ENCODE assay signal across 8 cellular contexts in the genomic region with DNA sequence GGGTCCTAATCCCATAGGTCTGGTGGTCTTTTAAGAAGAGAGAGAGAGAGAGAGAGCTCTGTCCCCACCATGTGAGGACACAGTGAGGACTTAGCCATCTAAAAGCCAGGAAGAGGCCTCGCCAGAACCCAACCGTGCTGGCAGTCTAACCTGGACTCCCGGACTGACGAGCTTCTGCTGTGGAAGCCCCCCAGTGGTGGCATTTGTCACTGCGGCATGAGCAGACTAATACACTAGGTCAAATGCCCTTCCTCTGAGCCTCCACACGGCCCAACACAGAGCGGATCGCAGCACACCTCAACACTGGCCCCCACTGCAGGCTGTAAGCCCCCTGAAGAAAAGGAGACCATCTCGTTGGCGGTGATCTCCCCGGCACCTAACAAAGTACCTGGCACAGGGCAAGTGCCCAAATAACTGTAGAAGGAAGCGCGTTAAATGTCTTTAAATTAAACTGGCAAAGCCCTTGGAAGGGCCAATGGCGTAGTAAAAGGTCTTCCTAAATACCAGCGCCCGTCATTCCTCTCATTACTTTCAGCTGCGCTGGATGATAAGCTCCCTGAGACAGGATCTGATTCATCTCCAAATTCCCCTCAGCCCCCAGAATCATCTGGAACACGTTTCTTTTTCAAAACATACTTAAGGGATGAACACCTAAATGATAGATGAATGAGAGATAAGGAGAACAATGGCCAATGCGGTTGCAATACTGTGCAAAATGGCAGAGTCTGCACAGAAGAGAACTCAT.
DNase-seq lines count a peak whose midpoint lies in the region; ATAC-seq lines count a peak whose summit lies in the region.

No MANE protein-coding gene starts in this region.

- CTCF ChIA-PET in CD8-positive, alpha-beta memory T cell (lab: Charles Lee): interaction anchor here (0.7 to 2.8 kb wide), 22 partner anchors 9 to 143 kb away, joined by 3 to 44 read pairs (median 4); partner anchors contain the start of gene AFAP1

- no peak overlapping the region for H3K27ac ChIP-seq in CD8-positive, alpha-beta memory T cell (ENCODE audit: low read depth, low read length)
- H3K27ac ChIP-seq in epithelial cell of prostate: peak overlapping the region; percentile 94

- H3K9me3 ChIP-seq in CD8-positive, alpha-beta memory T cell (ENCODE audit: low read length): no peaks in the 10 kb centered on the region

- H3K4me1 ChIP-seq in CD8-positive, alpha-beta memory T cell (ENCODE audit: insufficient read depth, low read length): peaks cover 10% of the 10 kb centered on the region

- H3K27me3 Mint-ChIP-seq in CD8-positive, alpha-beta memory T cell: peaks cover 0 to 2% of the 10 kb centered on the region in 2 donors
- peaks cover 7% of the 10 kb centered on the region in 2 donors for H3K27me3 Mint-ChIP-seq in natural killer cell treated with Interleukin-12 subunit alpha and Interleukin-12 subunit beta and Interleukin-15 and Interleukin-18, amount 100 ng/mL, for 72 hours
- H3K27me3 Mint-ChIP-seq in stimulated activated naive B cell treated with anti-CD40 and anti-IgM and Interleukin-4, amounts not matched to agents 10 μg/mL and 1 μg/mL and 100 μg/mL, for 72 hours: peaks cover 12 to 31% of the 10 kb centered on the region in 2 donors

- POLR2A ChIA-PET in CD8-positive, alpha-beta memory T cell (lab: Charles Lee): interaction anchor here (0.6 to 0.8 kb wide), 2 partner anchors 17 to 25 kb away, joined by 4 to 7 read pairs; no protein-coding TSS in a partner anchor

- peaks cover 4 to 29% (median 16%) of the 10 kb centered on the region in 3 donors for H3K36me3 Mint-ChIP-seq in CD8-positive, alpha-beta memory T cell
- H3K36me3 Mint-ChIP-seq in natural killer cell treated with Interleukin-12 subunit alpha and Interleukin-12 subunit beta and Interleukin-15 and Interleukin-18, amount 100 ng/mL, for 72 hours: no peaks in the 10 kb centered on the region
- H3K36me3 Mint-ChIP-seq in stimulated activated naive B cell treated with anti-CD40 and anti-IgM and Interleukin-4, amounts not matched to agents 10 μg/mL and 1 μg/mL and 100 μg/mL, for 72 hours: no peaks in the 10 kb centered on the region

- no peaks in the 10 kb centered on the region for H3K9me3 Mint-ChIP-seq in CD8-positive, alpha-beta memory T cell
- H3K9me3 Mint-ChIP-seq in natural killer cell treated with Interleukin-12 subunit alpha and Interleukin-12 subunit beta and Interleukin-15 and Interleukin-18, amount 100 ng/mL, for 72 hours: no peaks in the 10 kb centered on the region
- H3K9me3 Mint-ChIP-seq in stimulated activated naive B cell treated with anti-CD40 and anti-IgM and Interleukin-4, amounts not matched to agents 10 μg/mL and 1 μg/mL and 100 μg/mL, for 72 hours: no peaks in the 10 kb centered on the region

- peak; percentile 37 to 78 (median 57) for DNase-seq in CD8-positive, alpha-beta memory T cell
- DNase-seq in NCI-H748 (lab: John Stamatoyannopoulos, UW; ENCODE audit: unreplicated experiment) (peak; percentile 53), epithelial cell of prostate (ENCODE audit: low read depth, low spot score) (no peak), DMS153 treated with DMSO at 0.1 percent for 48 hours (lab: John Stamatoyannopoulos, UW; ENCODE audit: unreplicated experiment) (no peak)
- peak in 2 of 3 experiments; percentile 45 to 54 for DNase-seq in activated CD8-positive, alpha-beta memory T cell treated with anti-CD3 and anti-CD28 coated beads for 48 hours (ENCODE audit: low read depth in 2 of 3, low spot score in 2 of 3)
- no peak for DNase-seq in natural killer cell treated with Interleukin-12 subunit alpha and Interleukin-12 subunit beta and Interleukin-15 and Interleukin-18, amount 100 ng/mL, for 72 hours (ENCODE audit: low spot score)
- peak; percentile 25 for DNase-seq in stimulated activated naive B cell treated with anti-CD40 and anti-IgM and Interleukin-4, amounts not matched to agents 10 μg/mL and 1 μg/mL and 100 μg/mL, for 72 hours

- peak overlapping the region in 5 of 8 donors; percentile 48 to 89 (median 75) for H3K27ac Mint-ChIP-seq in CD8-positive, alpha-beta memory T cell
- peak overlapping the region in 1 of 2 donors; percentile 21 for H3K27ac Mint-ChIP-seq in natural killer cell treated with Interleukin-12 subunit alpha and Interleukin-12 subunit beta and Interleukin-15 and Interleukin-18, amount 100 ng/mL, for 72 hours
- H3K27ac Mint-ChIP-seq in stimulated activated naive B cell treated with anti-CD40 and anti-IgM and Interleukin-4, amounts not matched to agents 10 μg/mL and 1 μg/mL and 100 μg/mL, for 72 hours: no peak overlapping the region

- no peaks in the 10 kb centered on the region for H3K27me3 ChIP-seq in CD8-positive, alpha-beta memory T cell (ENCODE audit: insufficient read depth, low read length, poor library complexity, severe bottlenecking)

- peaks cover 10% of the 10 kb centered on the region for H3K36me3 ChIP-seq in CD8-positive, alpha-beta memory T cell (ENCODE audit: insufficient read depth, low read length)

- H3K4me3 ChIP-seq in CD8-positive, alpha-beta memory T cell (ENCODE audit: low read length): no peak overlapping the region

- H3K4me1 Mint-ChIP-seq in CD8-positive, alpha-beta memory T cell: peaks cover 14 to 29% (median 25%) of the 10 kb centered on the region in 3 donors
- peaks cover 9 to 20% of the 10 kb centered on the region in 2 donors for H3K4me1 Mint-ChIP-seq in natural killer cell treated with Interleukin-12 subunit alpha and Interleukin-12 subunit beta and Interleukin-15 and Interleukin-18, amount 100 ng/mL, for 72 hours (ENCODE audit: low read depth in 2 of 2)
- no peaks in the 10 kb centered on the region for H3K4me1 Mint-ChIP-seq in stimulated activated naive B cell treated with anti-CD40 and anti-IgM and Interleukin-4, amounts not matched to agents 10 μg/mL and 1 μg/mL and 100 μg/mL, for 72 hours

- H3K4me3 Mint-ChIP-seq in CD8-positive, alpha-beta memory T cell: peak overlapping the region in 1 of 7 donors; percentile 52
- H3K4me3 Mint-ChIP-seq in natural killer cell treated with Interleukin-12 subunit alpha and Interleukin-12 subunit beta and Interleukin-15 and Interleukin-18, amount 100 ng/mL, for 72 hours: no peak overlapping the region
- H3K4me3 Mint-ChIP-seq in stimulated activated naive B cell treated with anti-CD40 and anti-IgM and Interleukin-4, amounts not matched to agents 10 μg/mL and 1 μg/mL and 100 μg/mL, for 72 hours: no peak overlapping the region

- ATAC-seq in GM21619 (IDR thresholded peaks at IDR 0.05; ENCODE audit: unreplicated experiment): peak; percentile 70
- ATAC-seq in natural killer cell treated with Interleukin-12 subunit alpha and Interleukin-12 subunit beta and Interleukin-15 and Interleukin-18, amount 100 ng/mL, for 72 hours: peak; percentile 80 to 84
- ATAC-seq in stimulated activated naive B cell treated with anti-CD40 and anti-IgM and Interleukin-4, amounts not matched to agents 10 μg/mL and 1 μg/mL and 100 μg/mL, for 72 hours (replicated peaks): peak; percentile 88 to 91

Comparison
In these comparisons a context has a peak if more than half of its experiments do, and no peak if none do; other contexts are left out.
1. DNase-seq: peak in CD8-positive, alpha-beta memory T cell (5 of 5), NCI-H748 (single experiment), activated CD8-positive, alpha-beta memory T cell treated with anti-CD3 and anti-CD28 coated beads for 48 hours (2 of 3) and stimulated activated naive B cell treated with anti-CD40 and anti-IgM and Interleukin-4, amounts not matched to agents 10 μg/mL and 1 μg/mL and 100 μg/mL, for 72 hours (single experiment); none in epithelial cell of prostate (single experiment), natural killer cell treated with Interleukin-12 subunit alpha and Interleukin-12 subunit beta and Interleukin-15 and Interleukin-18, amount 100 ng/mL, for 72 hours (single experiment) and DMS153 treated with DMSO at 0.1 percent for 48 hours (single experiment).
2. Peak in every context shown above with its lines, with median percentiles within 50 percentile points of each other: ATAC-seq.